ENCODE assay signal across 8 cellular contexts in the genomic region with DNA sequence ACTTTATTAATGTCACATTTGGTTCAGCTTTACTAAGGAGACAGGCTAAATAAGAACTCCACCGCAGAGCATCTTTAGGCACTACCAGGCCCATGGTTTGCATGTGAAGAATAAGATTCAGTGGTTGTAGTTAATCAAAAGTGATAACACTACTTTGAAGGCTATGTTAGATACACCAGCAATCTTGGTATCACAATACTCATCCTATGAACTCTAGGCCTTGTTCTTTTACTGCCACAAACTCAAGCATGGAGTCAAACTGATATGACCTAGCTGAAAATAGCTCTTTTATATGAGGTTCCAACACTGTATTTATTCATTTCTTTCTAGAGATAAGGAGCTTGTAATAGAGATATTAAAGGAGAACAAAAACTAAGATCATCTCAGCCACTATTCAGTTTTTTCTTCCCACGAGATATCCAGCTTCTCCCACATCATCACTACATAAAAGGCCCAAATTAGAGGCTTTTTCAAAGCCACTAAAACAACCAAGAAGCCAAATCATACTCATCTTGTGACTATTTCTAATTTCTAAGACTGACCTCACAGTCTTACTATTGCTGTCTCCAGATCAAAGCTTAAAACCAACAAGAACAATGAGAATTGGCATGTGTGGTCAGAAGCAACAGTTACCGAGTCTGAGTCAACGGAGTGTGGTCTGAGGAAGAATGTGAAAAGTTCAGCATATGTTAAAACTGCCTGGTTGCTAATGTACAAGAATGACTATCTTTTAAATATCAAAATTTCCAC. TPM values are rescaled to one million over a fixed set of nuclear protein-coding genes. Genes with fewer than 3 reads are reported as not detected.
A peak's percentile ranks its signal among the peaks of the same experiment; 100 is the strongest.
DNase-seq lines count a peak whose midpoint lies in the region; ATAC-seq and TF ChIP-seq lines count a peak whose summit lies in the region.

No MANE protein-coding gene starts in this region.

- no peak for TF ChIP-seq POLR2A in tibial nerve (IDR thresholded peaks at IDR 0.05)

- H3K36me3 ChIP-seq in upper lobe of right lung: no peaks in the 10 kb centered on the region
- H3K36me3 ChIP-seq in tibial nerve: no peaks in the 10 kb centered on the region
- no peaks in the 10 kb centered on the region for H3K36me3 ChIP-seq in left ventricle myocardium inferior

- H3K27ac ChIP-seq in upper lobe of right lung (no peak overlapping the region), tibial nerve (no peak overlapping the region), left ventricle myocardium inferior (replicated peaks) (no peak overlapping the region)

- WGBS in tibial nerve, 2 donors: 39 to 44% methylated on average over 4 of the region's 4 CpGs

- H3K4me1 ChIP-seq in upper lobe of right lung (no peaks in the 10 kb centered on the region), tibial nerve (no peaks in the 10 kb centered on the region), left ventricle myocardium inferior (no peaks in the 10 kb centered on the region)

- H3K27me3 ChIP-seq in upper lobe of right lung: no peaks in the 10 kb centered on the region
- H3K27me3 ChIP-seq in tibial nerve: no peaks in the 10 kb centered on the region
- no peaks in the 10 kb centered on the region for H3K27me3 ChIP-seq in left ventricle myocardium inferior (ENCODE audit: low read depth)

- ATAC-seq in GM18861 (IDR thresholded peaks at IDR 0.05; ENCODE audit: unreplicated experiment): peak; percentile 84
- ATAC-seq in HG02870 (IDR thresholded peaks at IDR 0.05; ENCODE audit: unreplicated experiment): peak; percentile 86
- ATAC-seq in upper lobe of right lung: no peak

- no peak for TF ChIP-seq EP300 in tibial nerve (IDR thresholded peaks at IDR 0.05)

- no peaks in the 10 kb centered on the region for H3K9me3 ChIP-seq in upper lobe of right lung
- peaks cover 0 to 11% (median 0%) of the 10 kb centered on the region in 4 donors for H3K9me3 ChIP-seq in tibial nerve
- H3K9me3 ChIP-seq in left ventricle myocardium inferior (replicated peaks): peaks cover 21% of the 10 kb centered on the region

- no peak for TF ChIP-seq CTCF in upper lobe of right lung (IDR thresholded peaks at IDR 0.05)
- TF ChIP-seq CTCF in tibial nerve (IDR thresholded peaks at IDR 0.05): no peak
- TF ChIP-seq CTCF in left ventricle myocardium inferior (IDR thresholded peaks at IDR 0.05; ENCODE audit: borderline replicate concordance): no peak

- peak; percentile 98 for DNase-seq in RPMI7951 (ENCODE audit: low read depth)
- DNase-seq in non-pigmented ciliary epithelial cell (ENCODE audit: low read depth): peak; percentile 99
- no peak for DNase-seq in upper lobe of right lung
- DNase-seq in tibial nerve (ENCODE audit: low spot score in 2 of 2): no peak
- no peak for DNase-seq in activated CD4-positive, alpha-beta T cell treated with anti-CD3 and anti-CD28 coated beads for 4 hours
- DNase-seq in left ventricle myocardium inferior: no peak

- H3K4me3 ChIP-seq in upper lobe of right lung (no peak overlapping the region), tibial nerve (no peak overlapping the region), left ventricle myocardium inferior (no peak overlapping the region)

- intact Hi-C loops in upper lobe of right lung (cut with DNase I): no loop called here
- intact Hi-C loops in left ventricle myocardium inferior (cut with micrococcal nuclease): no loop called here

RNA-seq across cellular contexts. Expression of a gene that starts 25.1 kb away (rescaled TPM):
- total RNA-seq in RPMI7951 (2014; rRNA removed; shearing (Covaris generic)): 0.10 and 0.24 TPM in 2 replicates
- total RNA-seq in upper lobe of right lung: 31.1 TPM
- 1 to 10 TPM; 3.6 to 8.0 (median 4.0) TPM for total RNA-seq in tibial nerve
- total RNA-seq in left ventricle myocardium inferior: 10.2 TPM

Comparison
In these comparisons a context has a peak if more than half of its experiments do, and no peak if none do; other contexts are left out.
1. DNase-seq: peak in RPMI7951 (single experiment) and non-pigmented ciliary epithelial cell (single experiment); none in upper lobe of right lung (single experiment), tibial nerve (0 of 2), activated CD4-positive, alpha-beta T cell treated with anti-CD3 and anti-CD28 coated beads for 4 hours (0 of 2) and left ventricle myocardium inferior (single experiment).